ENCODE assay signal across 11 cellular contexts in the genomic region with DNA sequence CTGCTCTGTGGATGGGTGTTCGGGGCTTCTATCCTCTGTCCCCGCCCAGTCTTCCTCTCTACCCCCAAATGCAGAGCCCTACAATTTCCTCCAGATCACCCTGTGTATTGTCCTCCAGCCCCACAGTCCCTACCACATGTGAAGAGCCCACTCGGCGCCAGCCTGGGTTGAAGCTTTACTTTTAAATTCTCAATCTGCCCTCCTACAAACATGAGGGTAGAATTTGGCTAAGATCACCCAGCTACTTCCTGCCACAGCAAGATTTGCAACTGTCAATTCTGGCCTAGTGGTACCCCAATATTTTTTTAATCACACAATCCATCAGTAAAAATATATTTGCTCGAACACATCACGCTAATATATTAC. TPM values are rescaled to one million over a fixed set of nuclear protein-coding genes. Genes with fewer than 3 reads are reported as not detected.
DNase-seq lines count a peak whose midpoint lies in the region; ATAC-seq and TF ChIP-seq lines count a peak whose summit lies in the region.
"Had no signal": no experiment of that assay in that cellular context is flagged by ENCODE, and none has a peak within 500 bp of the region (broad histone marks: within the 10 kb centered on the region; RNA-seq: fewer than 3 reads in every experiment).

No MANE protein-coding gene starts in this region.

- BruUV-seq in MCF 10A (replicated peaks; lab: Mats Ljungman, UMichigan) (no TSS peak), mammary epithelial cell (replicated peaks; lab: Mats Ljungman, UMichigan) (no TSS peak)

- TF ChIP-seq EP300 in transverse colon (IDR thresholded peaks at IDR 0.05; ENCODE audit: low read depth): no peak

- CTCF ChIA-PET in MCF 10A (lab: Yijun Ruan, JAX) (interaction anchor here (0.6 to 3.0 kb wide), 2 partner anchors 22 to 47 kb away, joined by 3 to 18 read pairs; no protein-coding TSS in a partner anchor), mammary epithelial cell (lab: Charles Lee; ENCODE audit: low non-redundant PET) (no interaction called here)

- no peak for TF ChIP-seq POLR2A in transverse colon (IDR thresholded peaks at IDR 0.05)

- in situ Hi-C loops in mammary epithelial cell (cut with MboI; ENCODE audit: low sequenced_read_pairs in 2 of 2): no loop called here
- in situ Hi-C loops in transverse colon (cut with MboI; ENCODE audit: low pct_ligation_motif_present in 1 of 4, low pct_unique_long_range_greater_than_20kb in 1 of 4, low sequenced_read_pairs in 3 of 4): no loop called here

- peaks cover 10% of the 10 kb centered on the region for H3K36me3 Mint-ChIP-seq in MCF 10A (ENCODE audit: insufficient read depth, unreplicated experiment)
- peaks cover 100% of the 10 kb centered on the region for H3K36me3 Mint-ChIP-seq in activated T-helper 17 cell treated with anti-CD3 and anti-CD28 coated beads, Interleukin-2, amount 50 U/mL, for 72 hours (ENCODE audit: low read depth)
- H3K36me3 Mint-ChIP-seq in mesothelial cell of epicardium: peaks cover 5% of the 10 kb centered on the region

- WGBS in mammary epithelial cell (ENCODE audit: low coverage, missing lambda C conversion rate): 73% methylated on average over 6 of the region's 6 CpGs
- 57 to 100% methylated on average over 2 to 6 of the region's 6 CpGs for WGBS in transverse colon (ENCODE audit: low coverage in 1 of 2), 2 donors

- no peak overlapping the region for H3K4me3 ChIP-seq in mammary epithelial cell (replicated peaks in 1 of 3; ENCODE audit: insufficient read depth in 1 of 3, low read depth in 2 of 3, low read length in 3 of 3)
- peak overlapping the region in 1 of 4 donors; percentile 24 for H3K4me3 ChIP-seq in transverse colon

- no peaks in the 10 kb centered on the region for H3K36me3 ChIP-seq in mammary epithelial cell (ENCODE audit: insufficient read depth, low read length)
- peaks cover 0 to 17% (median 8%) of the 10 kb centered on the region in 4 donors for H3K36me3 ChIP-seq in transverse colon

- peaks cover 31% of the 10 kb centered on the region for H3K4me1 ChIP-seq in mammary epithelial cell (ENCODE audit: insufficient read depth, low read length)
- peaks cover 32 to 64% (median 55%) of the 10 kb centered on the region in 4 donors for H3K4me1 ChIP-seq in transverse colon

- TF ChIP-seq CTCF in MCF 10A (IDR thresholded peaks at IDR 0.05; ENCODE audit: unreplicated experiment) (no peak), mammary epithelial cell (conservative IDR thresholded peaks at IDR 0.05 in 1 of 2, IDR thresholded peaks at IDR 0.05 in 1 of 2; ENCODE audit: extremely low read depth in 1 of 2, insufficient read depth in 1 of 2, low read depth in 1 of 2, low read length in 2 of 2) (no peak), mesothelial cell of epicardium (IDR thresholded peaks at IDR 0.05; ENCODE audit: unreplicated experiment) (no peak), transverse colon (IDR thresholded peaks at IDR 0.05) (no peak)

- H2AFZ ChIP-seq in mammary epithelial cell (ENCODE audit: low read depth, low read length): no peak overlapping the region

- H3K4me2 ChIP-seq in mammary epithelial cell (ENCODE audit: insufficient read depth, low read depth, low read length): no peak overlapping the region

- DNase-seq in MCF 10A (ENCODE audit: unreplicated experiment): no peak
- DNase-seq in mammary epithelial cell: no peak
- no peak for DNase-seq in mesothelial cell of epicardium (ENCODE audit: low spot score in 2 of 2, unreplicated experiment in 2 of 2)
- no peak for DNase-seq in transverse colon
- no peak for DNase-seq in islet precursor cell
- no peak for DNase-seq in hepatic stellate cell (ENCODE audit: low spot score)
- no peak for DNase-seq in HCEC 1CT
- DNase-seq: occipital lobe had no signal

- H3K79me2 ChIP-seq in mammary epithelial cell (ENCODE audit: insufficient read depth, low read length): no peaks in the 10 kb centered on the region

- H3K27me3 Mint-ChIP-seq in MCF 10A (ENCODE audit: insufficient read depth, unreplicated experiment) (no peaks in the 10 kb centered on the region), mesothelial cell of epicardium (ENCODE audit: low read depth) (no peaks in the 10 kb centered on the region)
- H3K27me3 Mint-ChIP-seq in activated T-helper 17 cell treated with anti-CD3 and anti-CD28 coated beads, Interleukin-2, amount 50 U/mL, for 72 hours: no peaks in the 10 kb centered on the region

- intact Hi-C loops in MCF 10A (cut with micrococcal nuclease) (no loop called here), mammary epithelial cell (cut with micrococcal nuclease) (no loop called here), transverse colon (cut with DNase I; ENCODE audit: low total_unique reads) (no loop called here)

- peak overlapping the region; percentile 93 for H3K27ac Mint-ChIP-seq in MCF 10A (ENCODE audit: low read depth, unreplicated experiment)
- H3K27ac Mint-ChIP-seq in activated T-helper 17 cell treated with anti-CD3 and anti-CD28 coated beads, Interleukin-2, amount 50 U/mL, for 72 hours: peak overlapping the region; percentile 98
- peak overlapping the region; percentile 31 for H3K27ac Mint-ChIP-seq in mesothelial cell of epicardium

- H3K27ac ChIP-seq in mammary epithelial cell (ENCODE audit: insufficient read depth, low read depth, low read length) (no peak overlapping the region), transverse colon (peak overlapping the region; percentile 86 to 91 (median 90))
- H3K27ac ChIP-seq: C4-2B had no signal

- no peak overlapping the region for H3K4me3 Mint-ChIP-seq in MCF 10A (ENCODE audit: unreplicated experiment)
- H3K4me3 Mint-ChIP-seq in activated T-helper 17 cell treated with anti-CD3 and anti-CD28 coated beads, Interleukin-2, amount 50 U/mL, for 72 hours: peak overlapping the region; percentile 91
- H3K4me3 Mint-ChIP-seq in mesothelial cell of epicardium: no peak overlapping the region

- dilution Hi-C loops in mammary epithelial cell (cut with HindIII; ENCODE audit: low sequenced_read_pairs): no loop called here

- no peak overlapping the region for H3K9ac ChIP-seq in mammary epithelial cell (ENCODE audit: insufficient read depth, low read length)

- no peak for ATAC-seq in activated T-helper 17 cell treated with anti-CD3 and anti-CD28 coated beads, Interleukin-2, amount 50 U/mL, for 72 hours (replicated peaks)

- POLR2A ChIA-PET in MCF 10A (lab: Yijun Ruan, JAX): interaction anchor here (1.3 to 1.8 kb wide), 2 partner anchors 15 to 25 kb away, joined by 4 to 6 read pairs; no protein-coding TSS in a partner anchor

- no peaks in the 10 kb centered on the region for H4K20me1 ChIP-seq in mammary epithelial cell (ENCODE audit: insufficient read depth, low read length)

- H3K9me3 Mint-ChIP-seq in MCF 10A (ENCODE audit: unreplicated experiment): no peaks in the 10 kb centered on the region
- H3K9me3 Mint-ChIP-seq in activated T-helper 17 cell treated with anti-CD3 and anti-CD28 coated beads, Interleukin-2, amount 50 U/mL, for 72 hours: no peaks in the 10 kb centered on the region
- no peaks in the 10 kb centered on the region for H3K9me3 Mint-ChIP-seq in mesothelial cell of epicardium

- H3K9me3 ChIP-seq in mammary epithelial cell (replicated peaks; ENCODE audit: insufficient read depth, low read length) (no peaks in the 10 kb centered on the region), transverse colon (no peaks in the 10 kb centered on the region)

- peaks cover 24% of the 10 kb centered on the region for H3K4me1 Mint-ChIP-seq in MCF 10A (ENCODE audit: insufficient read depth, unreplicated experiment)
- peaks cover 28% of the 10 kb centered on the region for H3K4me1 Mint-ChIP-seq in activated T-helper 17 cell treated with anti-CD3 and anti-CD28 coated beads, Interleukin-2, amount 50 U/mL, for 72 hours
- H3K4me1 Mint-ChIP-seq in mesothelial cell of epicardium: peaks cover 38% of the 10 kb centered on the region

- H3K27me3 ChIP-seq in mammary epithelial cell (ENCODE audit: insufficient read depth, low read length) (no peaks in the 10 kb centered on the region), transverse colon (no peaks in the 10 kb centered on the region)

RNA-seq across cellular contexts. Expression of a gene that starts 3.9 kb away (rescaled TPM):
- 10.7 and 10.9 TPM in 2 replicates for total RNA-seq in MCF 10A (2022)
- 1 to 10 TPM; 4.5 to 8.1 TPM for total RNA-seq in mammary epithelial cell
- polyA plus RNA-seq in mammary epithelial cell: 2.8 TPM
- polyA minus RNA-seq in mammary epithelial cell: 6.4 TPM
- total RNA-seq in activated T-helper 17 cell treated with anti-CD3 and anti-CD28 coated beads, Interleukin-2, amount 50 U/mL, for 72 hours: 100 to 1,000 TPM; 169 to 184 TPM
- total RNA-seq in mesothelial cell of epicardium: 19.6 to 24.0 TPM (median 23.1 TPM) in 3 replicates
- total RNA-seq in transverse colon: 10 to 100 TPM; 34.8 to 63.2 (median 48.6) TPM

RNA-seq across cellular contexts. Expression of a gene that starts 54.2 kb away (rescaled TPM):
- total RNA-seq in MCF 10A (2022) (not detected in 2 replicates), mammary epithelial cell (not detected), mesothelial cell of epicardium (not detected in 3 replicates), transverse colon (not detected)
- polyA plus RNA-seq in mammary epithelial cell: not detected
- not detected for polyA minus RNA-seq in mammary epithelial cell
- total RNA-seq in activated T-helper 17 cell treated with anti-CD3 and anti-CD28 coated beads, Interleukin-2, amount 50 U/mL, for 72 hours: not detected
- total RNA-seq: activated CD8-positive, alpha-beta memory T cell treated with anti-CD3 and anti-CD28 coated beads for 36 hours; occipital lobe had no signal

Comparison
In these comparisons a context has a peak if more than half of its experiments do, and no peak if none do; other contexts are left out.
1. H3K27ac Mint-ChIP-seq: peak in every context shown above with its lines; median percentile 98 in activated T-helper 17 cell treated with anti-CD3 and anti-CD28 coated beads, Interleukin-2, amount 50 U/mL, for 72 hours; 93 in MCF 10A; 31 in mesothelial cell of epicardium.